In the genomic region with DNA sequence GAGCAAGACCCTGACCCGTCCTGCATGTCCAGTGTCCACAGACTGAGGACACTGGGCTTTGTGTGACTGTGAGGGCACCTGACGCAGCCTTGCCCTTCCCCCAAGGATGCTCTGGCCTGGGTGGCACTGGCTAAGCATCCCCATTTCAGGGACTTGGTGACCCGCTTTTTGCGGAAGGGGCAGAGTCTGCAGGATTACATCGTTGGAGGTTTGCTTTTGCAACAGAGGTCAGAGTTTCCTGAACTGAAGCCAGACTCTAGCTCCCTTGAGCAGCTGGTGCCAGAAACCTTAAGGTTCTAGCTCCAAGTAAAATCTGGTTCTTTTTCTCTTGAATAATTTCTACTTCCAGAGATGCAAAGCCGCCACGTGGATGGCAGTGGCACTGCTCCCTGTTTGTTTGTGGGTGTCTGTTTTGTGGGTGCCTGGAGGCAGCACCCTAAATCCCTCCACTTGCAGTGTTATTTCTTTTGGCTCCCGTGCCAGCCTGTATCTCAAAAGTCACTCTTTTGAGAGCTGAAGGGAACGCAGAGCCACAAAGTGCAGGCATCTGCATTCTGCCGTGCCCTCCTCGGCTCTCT, we compare ENCODE assay signal across 16 cellular contexts.
DNase-seq lines count a peak whose midpoint lies in the region; ATAC-seq and TF ChIP-seq lines count a peak whose summit lies in the region.
"Had no signal": no experiment of that assay in that cellular context is flagged by ENCODE, and none has a peak within 500 bp of the region (broad histone marks: within the 10 kb centered on the region; RNA-seq: fewer than 3 reads in every experiment).

No MANE protein-coding gene starts in this region.

- TF ChIP-seq EP300 in sigmoid colon (IDR thresholded peaks at IDR 0.05), result no peak

- H3K4me2 ChIP-seq in PC-3 (ENCODE audit: low read length), result no peak overlapping the region

- H3K4me1 ChIP-seq in body of pancreas (no peaks in the 10 kb centered on the region), heart right ventricle (peaks cover 24 to 100% (median 90%) of the 10 kb centered on the region in 9 donors), sigmoid colon (peaks cover 0 to 12% (median 6%) of the 10 kb centered on the region in 4 donors), PC-3 (ENCODE audit: insufficient read depth, low read length) (no peaks in the 10 kb centered on the region)
- H3K4me1 ChIP-seq: SJCRH30 had no signal

- H3F3A ChIP-seq in PC-3 (ENCODE audit: low read length, unreplicated experiment), result no peaks in the 10 kb centered on the region

- H3K36me3 ChIP-seq in body of pancreas (replicated peaks in 1 of 2; ENCODE audit: insufficient read depth in 1 of 2, low read depth in 2 of 2), result no peaks in the 10 kb centered on the region
- H3K36me3 ChIP-seq in heart right ventricle, result peaks cover 0 to 14% (median 0%) of the 10 kb centered on the region in 9 donors
- H3K36me3 ChIP-seq in sigmoid colon, result no peaks in the 10 kb centered on the region
- H3K36me3 ChIP-seq in PC-3 (ENCODE audit: low read depth, low read length), result no peaks in the 10 kb centered on the region

- POLR2A ChIA-PET in PC-3 (lab: Charles Lee; ENCODE audit: unreplicated experiment), result no interaction called here

- no peak overlapping the region for H2AFZ ChIP-seq in PC-3 (ENCODE audit: low read length)

- H3K9me3 ChIP-seq in body of pancreas (no peaks in the 10 kb centered on the region), heart right ventricle (no peaks in the 10 kb centered on the region), sigmoid colon (no peaks in the 10 kb centered on the region), PC-3 (ENCODE audit: low read length) (no peaks in the 10 kb centered on the region)
- H3K9me3 ChIP-seq: SJCRH30 had no signal

- no peaks in the 10 kb centered on the region for H3K79me2 ChIP-seq in PC-3 (ENCODE audit: low read length)

- no peaks in the 10 kb centered on the region for H3K9me2 ChIP-seq in PC-3 (replicated peaks; ENCODE audit: low read length)

- intact Hi-C loops in body of pancreas (cut with DNase I), result no loop called here
- intact Hi-C loops in heart right ventricle (cut with DNase I), result loop anchor here in 1 of 10 donors (5.0 kb wide), 1 partner anchor 60 kb away; no protein-coding TSS in a partner anchor
- intact Hi-C loops in sigmoid colon (cut with DNase I), result no loop called here
- intact Hi-C loops in PC-3 (cut with micrococcal nuclease), result no loop called here

- TF ChIP-seq CTCF in HFFc6 (IDR thresholded peaks at IDR 0.05) (peak; percentile 48), body of pancreas (IDR thresholded peaks at IDR 0.05) (no peak), heart right ventricle (IDR thresholded peaks at IDR 0.05) (peak in 1 of 9 donors; percentile 11), sigmoid colon (IDR thresholded peaks at IDR 0.05) (no peak), PC-3 (conservative IDR thresholded peaks at IDR 0.05; ENCODE audit: low read depth, low read length) (no peak)

- ATAC-seq in body of pancreas (peak; percentile 30), heart right ventricle (no peak), PC-3 (no peak)
- ATAC-seq: activated naive CD8-positive, alpha-beta T cell treated with anti-CD3 and anti-CD28 coated beads, Interleukin-2, amount 50 U/mL, for 24 hours; activated T-cell treated with anti-CD3 and anti-CD28 coated beads, Interleukin-2, amount 50 U/mL, for 4 hours; esophagus mucosa had no signal

- no peak for TF ChIP-seq POLR2A in body of pancreas (IDR thresholded peaks at IDR 0.05)
- TF ChIP-seq POLR2A in sigmoid colon (IDR thresholded peaks at IDR 0.05), result no peak

- no TSS peak for BruUV-seq in PC-3 (replicated peaks; lab: Mats Ljungman, UMichigan)

- H3K4me1 Mint-ChIP-seq in HFFc6 (ENCODE audit: low read depth), result peaks cover 6% of the 10 kb centered on the region

- CTCF ChIA-PET in PC-3 (lab: Charles Lee), result interaction anchor here (0.6 kb wide), 1 partner anchor 17 kb away, joined by 3 read pairs; no protein-coding TSS in a partner anchor

- no peak overlapping the region for H3K27ac ChIP-seq in body of pancreas
- H3K27ac ChIP-seq in heart right ventricle, result peak overlapping the region in 9 of 10 donors; percentile 45 to 99 (median 76)
- H3K27ac ChIP-seq in sigmoid colon, result no peak overlapping the region
- no peak overlapping the region for H3K27ac ChIP-seq in PC-3 (ENCODE audit: low read length)
- H3K27ac ChIP-seq: C4-2B, SJCRH30 had no signal

- H3K4me3 Mint-ChIP-seq in HFFc6, result no peak overlapping the region
- H3K4me3 Mint-ChIP-seq: activated naive CD8-positive, alpha-beta T cell treated with anti-CD3 and anti-CD28 coated beads, Interleukin-2, amount 50 U/mL, for 24 hours; activated T-cell treated with anti-CD3 and anti-CD28 coated beads, Interleukin-2, amount 50 U/mL, for 4 hours; neural crest cell had no signal

- H4K20me1 ChIP-seq in PC-3 (ENCODE audit: low read length), result no peaks in the 10 kb centered on the region

- H3K9me3 Mint-ChIP-seq in HFFc6, result no peaks in the 10 kb centered on the region
- H3K9me3 Mint-ChIP-seq: activated naive CD8-positive, alpha-beta T cell treated with anti-CD3 and anti-CD28 coated beads, Interleukin-2, amount 50 U/mL, for 24 hours; activated T-cell treated with anti-CD3 and anti-CD28 coated beads, Interleukin-2, amount 50 U/mL, for 4 hours; neural crest cell had no signal

- no peaks in the 10 kb centered on the region for H3K36me3 Mint-ChIP-seq in HFFc6 (ENCODE audit: low read depth)

- no peak overlapping the region for H3K9ac ChIP-seq in PC-3 (ENCODE audit: low read length)

- WGBS in body of pancreas, 2 donors, result 66 to 71% methylated on average over 8 to 11 of the region's 11 CpGs
- 47 to 49% methylated on average over 11 of the region's 11 CpGs for WGBS in heart right ventricle, 2 donors
- 67 to 74% methylated on average over 11 of the region's 11 CpGs for WGBS in sigmoid colon, 2 donors

- no peak for DNase-seq in HFFc6
- DNase-seq in body of pancreas, result no peak
- DNase-seq in heart right ventricle, result no peak
- DNase-seq in stromal cell of bone marrow (ENCODE audit: low read depth), result peak; percentile 9
- DNase-seq in activated gamma-delta T cell treated with Interleukin-2 at 50 U/mL for 16 hours, result no peak
- no peak for DNase-seq in sigmoid colon
- no peak for DNase-seq in PC-3
- DNase-seq: activated naive CD8-positive, alpha-beta T cell treated with anti-CD3 and anti-CD28 coated beads, Interleukin-2, amount 50 U/mL, for 24 hours; activated T-cell treated with anti-CD3 and anti-CD28 coated beads, Interleukin-2, amount 50 U/mL, for 4 hours; MV-4-11; NK-92 treated with Interleukin-12 subunit alpha and Interleukin-12 subunit beta, amount 100 ng/mL, for 24 hours; SJCRH30; stimulated activated CD4-positive, alpha-beta T cell treated with anti-CD3 and anti-CD28 coated beads, Interleukin-4, amount 100 ng/mL, for 24 hours had no signal

- H3K4me3 ChIP-seq in body of pancreas (no peak overlapping the region), heart right ventricle (no peak overlapping the region), sigmoid colon (no peak overlapping the region), PC-3 (ENCODE audit: low read length) (no peak overlapping the region)
- H3K4me3 ChIP-seq: SJCRH30 had no signal

- peaks cover 5% of the 10 kb centered on the region for H3K27me3 Mint-ChIP-seq in HFFc6 (ENCODE audit: insufficient read depth)
- H3K27me3 Mint-ChIP-seq: activated naive CD8-positive, alpha-beta T cell treated with anti-CD3 and anti-CD28 coated beads, Interleukin-2, amount 50 U/mL, for 24 hours had no signal

- no peaks in the 10 kb centered on the region for H3K27me3 ChIP-seq in body of pancreas
- no peaks in the 10 kb centered on the region for H3K27me3 ChIP-seq in heart right ventricle
- H3K27me3 ChIP-seq in sigmoid colon, result no peaks in the 10 kb centered on the region
- H3K27me3 ChIP-seq in PC-3 (ENCODE audit: low read length), result no peaks in the 10 kb centered on the region
- H3K27me3 ChIP-seq: SJCRH30 had no signal

- H3K27ac Mint-ChIP-seq in HFFc6, result no peak overlapping the region
- H3K27ac Mint-ChIP-seq: activated naive CD8-positive, alpha-beta T cell treated with anti-CD3 and anti-CD28 coated beads, Interleukin-2, amount 50 U/mL, for 24 hours had no signal

Comparison
In these comparisons a context has a peak if more than half of its experiments do, and no peak if none do; other contexts are left out.
1. H3K27ac ChIP-seq: peak in heart right ventricle (9 of 10); none in body of pancreas (0 of 4), sigmoid colon (0 of 4) and PC-3 (single experiment).